In the genomic region with DNA sequence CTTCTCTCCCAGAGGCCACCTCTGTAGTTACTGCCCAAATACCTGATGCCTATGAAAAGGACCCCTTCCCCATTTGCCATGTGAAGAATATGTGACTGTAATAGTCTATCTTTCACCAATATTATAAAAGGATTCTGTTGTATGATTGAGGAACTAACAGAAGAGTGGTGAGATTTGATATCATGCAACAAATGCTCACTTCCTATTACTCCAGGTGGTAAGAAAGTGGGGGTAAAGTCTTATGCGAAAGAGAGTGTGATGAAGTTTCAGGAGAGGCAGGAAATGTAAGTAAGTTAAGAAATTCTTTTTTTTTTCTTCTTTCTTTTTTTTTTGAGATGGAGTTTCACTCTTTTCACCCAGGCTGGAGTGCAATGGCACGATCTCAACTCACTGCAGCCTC, we compare ENCODE assay signal across 14 cellular contexts. TPM values are rescaled to one million over a fixed set of nuclear protein-coding genes. Genes with fewer than 3 reads are reported as not detected.
DNase-seq lines count a peak whose midpoint lies in the region; ATAC-seq and TF ChIP-seq lines count a peak whose summit lies in the region.
"Had no signal": no experiment of that assay in that cellular context is flagged by ENCODE, and none has a peak within 500 bp of the region (broad histone marks: within the 10 kb centered on the region; RNA-seq: fewer than 3 reads in every experiment).

No MANE protein-coding gene starts in this region.

- H3K27ac ChIP-seq in esophagus (ENCODE audit: low read depth in 2 of 2, low read length in 1 of 2) (peak overlapping the region; percentile 90 to 95), left ventricle myocardium inferior (replicated peaks) (no peak overlapping the region), ascending aorta (no peak overlapping the region)
- H3K27ac ChIP-seq: neural progenitor cell had no signal

- DNase-seq in AML-193 (lab: John Stamatoyannopoulos, UW) (peak; percentile 44 to 55), MV-4-11 (lab: John Stamatoyannopoulos, UW) (peak; percentile 31), D341Med (ENCODE audit: low spot score) (no peak), NCI-H345 (lab: John Stamatoyannopoulos, UW) (no peak), left ventricle myocardium inferior (no peak), ascending aorta (ENCODE audit: low spot score in 2 of 2) (no peak)
- DNase-seq: activated effector memory CD4-positive, alpha-beta T cell treated with anti-CD3 and anti-CD28 coated beads, Interleukin-2, amount 50 U/mL, for 16 hours; cerebellar nuclear complex; islet precursor cell; Right ventricle myocardium superior; stimulated activated CD4-positive, alpha-beta T cell treated with anti-CD3 and anti-CD28 coated beads, Interleukin-12 subunit alpha, Interleukin-12 subunit beta, amount 100 ng/mL, for 4 hours had no signal

- H3K4me3 ChIP-seq in esophagus (ENCODE audit: low read depth in 1 of 2, low read length in 2 of 2), result no peak overlapping the region
- no peak overlapping the region for H3K4me3 ChIP-seq in left ventricle myocardium inferior
- H3K4me3 ChIP-seq in ascending aorta, result no peak overlapping the region
- H3K4me3 ChIP-seq: neural progenitor cell had no signal

- H3K9me3 ChIP-seq in esophagus (ENCODE audit: control insufficient read depth in 2 of 2, insufficient read depth in 1 of 2, low read depth in 1 of 2, low read length in 1 of 2) (no peaks in the 10 kb centered on the region), left ventricle myocardium inferior (replicated peaks) (no peaks in the 10 kb centered on the region), ascending aorta (no peaks in the 10 kb centered on the region)

- no peak for TF ChIP-seq CTCF in left ventricle myocardium inferior (IDR thresholded peaks at IDR 0.05; ENCODE audit: borderline replicate concordance)
- TF ChIP-seq CTCF in ascending aorta (IDR thresholded peaks at IDR 0.05), result no peak

- H3K27me3 ChIP-seq in esophagus (ENCODE audit: control insufficient read depth in 1 of 2, insufficient read depth in 2 of 2, low read length in 2 of 2) (no peaks in the 10 kb centered on the region), left ventricle myocardium inferior (ENCODE audit: low read depth) (no peaks in the 10 kb centered on the region), ascending aorta (no peaks in the 10 kb centered on the region)
- H3K27me3 ChIP-seq: neural progenitor cell had no signal

- intact Hi-C loops in left ventricle myocardium inferior (cut with micrococcal nuclease) (no loop called here), ascending aorta (cut with DNase I) (loop anchor here (5.0 kb wide), 1 partner anchor 85 kb away; no protein-coding TSS in a partner anchor)

- ATAC-seq in GM21526 (IDR thresholded peaks at IDR 0.05; ENCODE audit: low FRiP score, unreplicated experiment), result peak; percentile 58

- no peaks in the 10 kb centered on the region for H3K36me3 ChIP-seq in esophagus (ENCODE audit: control insufficient read depth in 2 of 2, insufficient read depth in 2 of 2, low read length in 1 of 2)
- no peaks in the 10 kb centered on the region for H3K36me3 ChIP-seq in left ventricle myocardium inferior
- H3K36me3 ChIP-seq in ascending aorta, result no peaks in the 10 kb centered on the region
- H3K36me3 ChIP-seq: neural progenitor cell had no signal

- H3K4me1 ChIP-seq in esophagus (ENCODE audit: control insufficient read depth in 2 of 2, insufficient read depth in 2 of 2, low read length in 1 of 2) (no peaks in the 10 kb centered on the region), left ventricle myocardium inferior (no peaks in the 10 kb centered on the region), ascending aorta (peaks cover 0 to 7% of the 10 kb centered on the region in 2 donors)
- H3K4me1 ChIP-seq: neural progenitor cell had no signal

- 89 to 95% methylated on average over 2 of the region's 2 CpGs for WGBS in esophagus, 2 donors

RNA-seq across cellular contexts. Expression of gene RAP2B, which starts 24.4 kb away (rescaled TPM):
- polyA plus RNA-seq in esophagus, result 10 to 100 TPM; 10.4 to 13.7 TPM
- 2.7 TPM for total RNA-seq in left ventricle myocardium inferior
- total RNA-seq in ascending aorta, result 1.6 TPM

Comparison
In these comparisons a context has a peak if more than half of its experiments do, and no peak if none do; other contexts are left out.
1. DNase-seq: peak in AML-193 (2 of 2) and MV-4-11 (single experiment); none in D341Med (single experiment), NCI-H345 (single experiment), left ventricle myocardium inferior (single experiment) and ascending aorta (0 of 2).
2. H3K27ac ChIP-seq: peak in esophagus (2 of 2); none in left ventricle myocardium inferior (single experiment) and ascending aorta (0 of 2).